Comparison of ENCODE assay signal across 8 cellular contexts in genomic region chr6:127483399-127484055, GRCh38. TPM values are rescaled to one million over a fixed set of nuclear protein-coding genes. Genes with fewer than 3 reads are reported as not detected.
DNase-seq lines count a peak whose midpoint lies in the region; ATAC-seq and TF ChIP-seq lines count a peak whose summit lies in the region.

No MANE protein-coding gene starts in this region.

- H3K4me3 ChIP-seq in mucosa of rectum (ENCODE audit: low read length in 2 of 2), result peak overlapping the region; percentile 6 to 17

- TF ChIP-seq CTCF in activated B cell treated with CpG ODN at 0.5 μM for 24 hours (IDR thresholded peaks at IDR 0.05) (no peak), CD14-positive monocyte (IDR thresholded peaks at IDR 0.05) (no peak)

- POLR2A ChIA-PET in activated B cell treated with CpG ODN at 0.5 μM for 24 hours (lab: Charles Lee), result no interaction called here

- no peaks in the 10 kb centered on the region for H3K27me3 ChIP-seq in mucosa of rectum (ENCODE audit: control insufficient read depth in 2 of 2, insufficient read depth in 2 of 2, low read length in 2 of 2)

- intact Hi-C loops in activated B cell treated with CpG ODN at 0.5 μM for 24 hours (cut with micrococcal nuclease), result loop anchor here (1.0 kb wide), 1 partner anchor 33 kb away; no protein-coding TSS in a partner anchor
- intact Hi-C loops in CD14-positive monocyte (cut with micrococcal nuclease), result no loop called here

- DNase-seq in activated B cell treated with CpG ODN at 0.5 μM for 24 hours (no peak), CD14-positive monocyte (ENCODE audit: low spot score) (no peak), inferior parietal cortex (ENCODE audit: extremely low spot score) (no peak), MV-4-11 (lab: John Stamatoyannopoulos, UW) (no peak), cerebellar nuclear complex (lab: John Stamatoyannopoulos, UW) (no peak)

- H3K27me3 Mint-ChIP-seq in activated B cell treated with CpG ODN at 0.5 μM for 24 hours (peaks cover 2% of the 10 kb centered on the region), CD14-positive monocyte (ENCODE audit: low read depth in 3 of 3) (peaks cover 0 to 3% (median 2%) of the 10 kb centered on the region in 3 donors)

- no peaks in the 10 kb centered on the region for H3K9me3 ChIP-seq in mucosa of rectum (ENCODE audit: control insufficient read depth in 2 of 2, low read length in 2 of 2)

- H3K36me3 Mint-ChIP-seq in activated B cell treated with CpG ODN at 0.5 μM for 24 hours (ENCODE audit: low read depth) (no peaks in the 10 kb centered on the region), CD14-positive monocyte (no peaks in the 10 kb centered on the region)

- H3K27ac Mint-ChIP-seq in activated B cell treated with CpG ODN at 0.5 μM for 24 hours (peak overlapping the region; percentile 16), CD14-positive monocyte (peak overlapping the region in 2 of 7 donors; percentile 5 to 56)

- H3K9ac ChIP-seq in mucosa of rectum (ENCODE audit: low read depth in 1 of 2, low read length in 2 of 2), result no peak overlapping the region

- ATAC-seq in GM19324 (IDR thresholded peaks at IDR 0.05; ENCODE audit: low FRiP score, unreplicated experiment) (peak; percentile 29), HG02943 (IDR thresholded peaks at IDR 0.05; ENCODE audit: low read depth, unreplicated experiment) (peak; percentile 22), activated B cell treated with CpG ODN at 0.5 μM for 24 hours (ENCODE audit: low read depth) (no peak)

- H3K4me3 Mint-ChIP-seq in activated B cell treated with CpG ODN at 0.5 μM for 24 hours (peak overlapping the region; percentile 39), CD14-positive monocyte (peak overlapping the region in 1 of 2 donors; percentile 73)

- H3K9me3 Mint-ChIP-seq in activated B cell treated with CpG ODN at 0.5 μM for 24 hours (no peaks in the 10 kb centered on the region), CD14-positive monocyte (peaks cover 0 to 3% (median 0%) of the 10 kb centered on the region in 7 donors)

- CTCF ChIA-PET in activated B cell treated with CpG ODN at 0.5 μM for 24 hours (lab: Charles Lee), result interaction anchor here (1.4 kb wide), 1 partner anchor 17 kb away, joined by 5 read pairs; no protein-coding TSS in a partner anchor

- peaks cover 13% of the 10 kb centered on the region for H3K4me1 Mint-ChIP-seq in activated B cell treated with CpG ODN at 0.5 μM for 24 hours
- peaks cover 15% of the 10 kb centered on the region for H3K4me1 Mint-ChIP-seq in CD14-positive monocyte

- no peaks in the 10 kb centered on the region for H3K4me1 ChIP-seq in mucosa of rectum (ENCODE audit: control insufficient read depth in 2 of 2, insufficient read depth in 2 of 2, low read length in 2 of 2)

- no peaks in the 10 kb centered on the region for H3K36me3 ChIP-seq in mucosa of rectum (ENCODE audit: control insufficient read depth in 2 of 2, insufficient read depth in 2 of 2, low read length in 2 of 2)

- H3K27ac ChIP-seq in mucosa of rectum (ENCODE audit: low read depth in 2 of 2, low read length in 2 of 2), result no peak overlapping the region

RNA-seq across cellular contexts. Expression of gene KIAA0408, which starts 24.3 kb away (rescaled TPM):
- 0.34 and 0.80 TPM in 2 replicates for total RNA-seq in activated B cell treated with CpG ODN at 0.5 μM for 24 hours
- not detected for polyA plus RNA-seq in CD14-positive monocyte
